In the genomic region with DNA sequence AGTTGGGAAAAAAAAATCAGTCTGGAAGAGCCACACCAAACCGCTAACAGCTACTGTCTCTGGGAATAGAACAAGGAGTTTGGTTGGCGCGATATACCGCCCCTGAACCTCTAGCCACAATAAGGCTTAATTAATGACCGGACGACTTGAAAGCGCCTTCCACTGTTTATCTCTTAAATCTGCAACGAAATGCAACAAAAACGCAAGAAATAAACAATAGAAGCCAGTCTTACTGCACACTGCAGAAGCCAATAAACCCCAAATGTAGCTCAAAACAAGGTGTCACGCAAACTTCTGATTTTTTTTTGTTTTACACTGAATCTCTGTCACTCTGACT, we compare ENCODE assay signal across 8 cellular contexts. TPM values are rescaled to one million over a fixed set of nuclear protein-coding genes. Genes with fewer than 3 reads are reported as not detected.
DNase-seq lines count a peak whose midpoint lies in the region; ATAC-seq, FAIRE-seq and TF ChIP-seq lines count a peak whose summit lies in the region.

No MANE protein-coding gene starts in this region.

- 24% methylated on average over 10 of the region's 10 CpGs; no CpG with 5 or more reads in 1 of the 2 experiments for WGBS in H1 (ENCODE audit: extremely low coverage in 1 of 2, insufficient coverage in 1 of 2, insufficient read length in 1 of 2, insufficient replicate concordance in 2 of 2, low coverage in 1 of 2, low lambda C conversion rate in 2 of 2, missing lambda C conversion rate in 1 of 2), 2 experiments

- POLR2A ChIA-PET in H1 (lab: Charles Lee; ENCODE audit: partially characterized antibody), result interaction anchor here (0.6 to 16.6 kb wide), 65 partner anchors 11 to 1737 kb away, joined by 3 to 547 read pairs (median 4); a partner anchor contains a TSS

- no peak for TF ChIP-seq RAD21 in H1 (IDR thresholded peaks at IDR 0.05 in 1 of 2, conservative IDR thresholded peaks at IDR 0.05 in 1 of 2; ENCODE audit: low read depth in 2 of 2, low read length in 2 of 2)

- no peak overlapping the region for H4K5ac ChIP-seq in H1 (ENCODE audit: insufficient read length, low read depth, low read length)

- FAIRE-seq in H1 (lab: Jason Lieb, UNC), result no peak

- H3K27me3 ChIP-seq in DND-41 (ENCODE audit: insufficient read depth, low read length, poor library complexity) (no peaks in the 10 kb centered on the region), H1 (replicated peaks in 1 of 4; ENCODE audit: control insufficient read depth in 3 of 4, extremely low read depth in 1 of 4, insufficient read depth in 3 of 4, low read length in 3 of 4) (no peaks in the 10 kb centered on the region; a peak in 2 of 7 replicates)

- H3K14ac ChIP-seq in H1 (ENCODE audit: insufficient read length), result no peak overlapping the region

- H2BK12ac ChIP-seq in H1 (ENCODE audit: low read depth, low read length), result peak overlapping the region; percentile 60; the same call in 1 of the 2 replicates

- peaks cover 36 to 47% of the 10 kb centered on the region in 2 donors for H3K4me1 Mint-ChIP-seq in natural killer cell

- H3K36me3 Mint-ChIP-seq in natural killer cell, result no peaks in the 10 kb centered on the region

- H2BK20ac ChIP-seq in H1 (ENCODE audit: low read length), result no peak overlapping the region

- peak overlapping the region; percentile 95 for H3K27ac ChIP-seq in DND-41 (ENCODE audit: low read length)
- 0 out of 2 replicates have a peak overlapping the region, but pooled peaks have one; percentile 100 for H3K27ac ChIP-seq in H1 (ENCODE audit: low read depth, low read length)

- DNase-seq in DND-41 (no peak), NB4 (ENCODE audit: low read depth) (no peak), H1 (ENCODE audit: low read depth in 1 of 2, low spot score in 2 of 2) (no peak), natural killer cell (no peak), middle frontal gyrus (ENCODE audit: extremely low spot score, low spot score) (no peak), OCI-M1 (lab: John Stamatoyannopoulos, UW) (no peak), ACHN (no peak)

- H3K23ac ChIP-seq in H1 (ENCODE audit: insufficient read length), result no peak overlapping the region

- H3K56ac ChIP-seq in H1 (replicated peaks; ENCODE audit: insufficient read length, low read depth, low read length), result no peak overlapping the region

- H3K9ac ChIP-seq in DND-41 (ENCODE audit: low read depth, low read length), result peak overlapping the region; percentile 71
- peak overlapping the region in 1 of 4 experiments; percentile 25; a peak in 1 of 7 replicates for H3K9ac ChIP-seq in H1 (replicated peaks in 1 of 4; ENCODE audit: extremely low read depth in 1 of 4, low read depth in 3 of 4, low read length in 3 of 4)

- H2BK120ac ChIP-seq in H1 (replicated peaks; ENCODE audit: low read depth, low read length), result peak overlapping the region; percentile 73

- TF ChIP-seq POLR2A in NB4 (IDR thresholded peaks at IDR 0.05; ENCODE audit: extremely low read depth, insufficient read length) (no peak), H1 (IDR thresholded peaks at IDR 0.05; ENCODE audit: control extremely low read depth in 1 of 2, low read depth in 2 of 2, low read length in 2 of 2) (no peak)

- no peaks in the 10 kb centered on the region for H3K9me3 ChIP-seq in DND-41 (ENCODE audit: insufficient read depth, low read length, severe bottlenecking)
- H3K9me3 ChIP-seq in H1 (ENCODE audit: insufficient read depth in 2 of 2, low read depth in 1 of 2, low read length in 1 of 2), result no peaks in the 10 kb centered on the region

- in situ Hi-C loops in ACHN (cut with HindIII; ENCODE audit: low pct_ligation_motif_present, low pct_unique_long_range_greater_than_20kb, low sequenced_read_pairs), result no loop called here

- H4K8ac ChIP-seq in H1 (ENCODE audit: extremely low read depth, insufficient read depth, low read length), result no peak overlapping the region

- H3K18ac ChIP-seq in H1 (ENCODE audit: extremely low read depth, low read length), result peak overlapping the region; percentile 79; the same call in 1 of the 2 replicates

- no peaks in the 10 kb centered on the region for H3K9me3 Mint-ChIP-seq in natural killer cell

- H4K20me1 ChIP-seq in DND-41 (ENCODE audit: insufficient read depth, low read length) (no peaks in the 10 kb centered on the region), H1 (replicated peaks in 1 of 2; ENCODE audit: control insufficient read depth in 1 of 2, insufficient read depth in 2 of 2, low read length in 2 of 2) (no peaks in the 10 kb centered on the region)

- H3K79me1 ChIP-seq in H1 (ENCODE audit: low read depth, low read length), result no peaks in the 10 kb centered on the region

- peak overlapping the region; percentile 99 to 100 for H3K27ac Mint-ChIP-seq in natural killer cell

- intact Hi-C loops in natural killer cell (cut with micrococcal nuclease), result loop anchor here (1.0 to 2.0 kb wide), 3 partner anchors 18 to 88 kb away; a partner anchor contains a TSS

- no peak overlapping the region for H4K91ac ChIP-seq in H1 (replicated peaks; ENCODE audit: insufficient read length, low read length)

- H3K4me2 ChIP-seq in DND-41 (ENCODE audit: insufficient read depth, low read length) (peak overlapping the region; percentile 64), H1 (ENCODE audit: insufficient read depth in 1 of 2, low read depth in 2 of 2, low read length in 2 of 2) (peak overlapping the region; percentile 61 to 66)

- CTCF ChIA-PET in H1 (lab: Charles Lee; ENCODE audit: partially characterized antibody), result interaction anchor here (0.7 to 5.3 kb wide), 19 partner anchors 10 to 193 kb away, joined by 3 to 25 read pairs (median 6); a partner anchor contains a TSS

- no peaks in the 10 kb centered on the region for H3K36me3 ChIP-seq in DND-41 (ENCODE audit: insufficient read depth, low read length)
- H3K36me3 ChIP-seq in H1 (ENCODE audit: control insufficient read depth in 2 of 4, insufficient read depth in 4 of 4, low read length in 3 of 4), result no peaks in the 10 kb centered on the region

- H3K4me3 ChIP-seq in DND-41 (ENCODE audit: low read depth in 1 of 2, low read length in 2 of 2) (peak overlapping the region; percentile 2 to 62; a peak in 3 of 4 replicates), NB4 (ENCODE audit: low read depth, low read length) (peak overlapping the region; percentile 43), H1 (ENCODE audit: extremely low read depth in 1 of 4, insufficient read depth in 2 of 4, low read depth in 3 of 4, low read length in 4 of 4) (peak overlapping the region; percentile 19 to 49 (median 41); a peak in 7 of 8 replicates)

- H3K4ac ChIP-seq in H1 (replicated peaks; ENCODE audit: insufficient read length, low read depth, low read length), result no peak overlapping the region

- H2AK5ac ChIP-seq in H1 (ENCODE audit: low read depth, low read length), result no peak overlapping the region

- peak overlapping the region; percentile 94 for H3K4me3 Mint-ChIP-seq in natural killer cell

- no peak for TF ChIP-seq EP300 in H1 (IDR thresholded peaks at IDR 0.05; ENCODE audit: borderline replicate concordance in 1 of 2, low read depth in 2 of 2, low read length in 2 of 2)

- H3K23me2 ChIP-seq in H1 (ENCODE audit: low read depth, low read length), result peaks cover 7% of the 10 kb centered on the region

- H2BK15ac ChIP-seq in H1 (ENCODE audit: low read length), result no peak overlapping the region

- H3K79me2 ChIP-seq in DND-41 (ENCODE audit: insufficient read depth, low read length), result no peaks in the 10 kb centered on the region
- H3K79me2 ChIP-seq in H1 (ENCODE audit: control insufficient read depth in 1 of 2, insufficient read depth in 2 of 2, low read length in 2 of 2), result no peaks in the 10 kb centered on the region

- TF ChIP-seq CTCF in DND-41 (IDR thresholded peaks at IDR 0.05; ENCODE audit: borderline replicate concordance, extremely low read depth, low read length, poor library complexity, severe bottlenecking) (no peak), NB4 (IDR thresholded peaks at IDR 0.05; ENCODE audit: low read depth, low read length) (no peak), H1 (IDR thresholded peaks at IDR 0.05; ENCODE audit: control extremely low read depth in 1 of 3, insufficient read depth in 1 of 3, low read depth in 1 of 3, low read length in 3 of 3) (no peak), natural killer cell (IDR thresholded peaks at IDR 0.05) (no peak)

- H2AFZ ChIP-seq in DND-41 (ENCODE audit: low read depth, low read length) (peak overlapping the region; percentile 63), H1 (ENCODE audit: low read length) (no peak overlapping the region)

- no peak for ATAC-seq in DND-41 (ENCODE audit: insufficient read depth, low read depth)
- no peak for ATAC-seq in natural killer cell
- ATAC-seq in HG03139 (IDR thresholded peaks at IDR 0.05; ENCODE audit: unreplicated experiment), result no peak

- peaks cover 44% of the 10 kb centered on the region for H3K4me1 ChIP-seq in DND-41 (ENCODE audit: insufficient read depth, low read length)
- H3K4me1 ChIP-seq in H1 (replicated peaks in 1 of 4; ENCODE audit: control insufficient read depth in 3 of 4, insufficient read depth in 4 of 4, low read length in 3 of 4), result peaks cover 2 to 5% (median 3%) of the 10 kb centered on the region in 4 experiments; a peak in 5 of 7 replicates

- 0 out of 2 replicates have a peak overlapping the region, but pooled peaks have one; percentile 54 for H2BK5ac ChIP-seq in H1 (ENCODE audit: low read depth, low read length)

- no peaks in the 10 kb centered on the region for H3K27me3 Mint-ChIP-seq in natural killer cell (ENCODE audit: low read depth in 2 of 2)

RNA-seq across cellular contexts. Expression of a gene that starts 10.9 kb away (rescaled TPM):
- 1.1 and 1.5 TPM in 2 replicates for total RNA-seq in H1 (2021; fragmentation: NEBNext Ultra II Directional; extraction: Animal tissue kit (Norgen Biotek cat#: 25700))
- 1.1 and 1.6 TPM in 2 replicates for polyA plus RNA-seq in H1 (2011; rRNA removed)
- polyA plus RNA-seq in H1 (2011; cell fraction: cytosol; rRNA removed), result 0.80 TPM
- polyA plus RNA-seq in H1 (2011; cell fraction: nucleus; rRNA removed), result 3.9 TPM
- 0.54 to 1.00 TPM (median 0.66 TPM) in 4 replicates for polyA plus RNA-seq in H1 (2012, experiment 1 of 2)
- 0.52 TPM for polyA plus RNA-seq in H1 (2012, experiment 2 of 2)
- 1.4 TPM for polyA plus RNA-seq in H1 (2013, experiment 1 of 2)
- 1.1 TPM for polyA plus RNA-seq in H1 (2013, experiment 2 of 2)
- polyA minus RNA-seq in H1 (2011; rRNA and poly(A)+ RNA removed), result 0.39 and 1.0 TPM in 2 replicates
- polyA minus RNA-seq in H1 (2011; cell fraction: cytosol; rRNA and poly(A)+ RNA removed), result 1.1 TPM
- 2.0 TPM for polyA minus RNA-seq in H1 (2011; cell fraction: nucleus; rRNA and poly(A)+ RNA removed)
- total RNA-seq in natural killer cell, result 1 to 10 TPM; 4.4 to 5.7 (median 4.9) TPM

RNA-seq across cellular contexts. Expression of a gene that starts 12.1 kb away (rescaled TPM):
- not detected in 2 replicates for total RNA-seq in H1 (2021; fragmentation: NEBNext Ultra II Directional; extraction: Animal tissue kit (Norgen Biotek cat#: 25700))
- 0.19 and 0.29 TPM in 2 replicates for polyA plus RNA-seq in H1 (2011; rRNA removed)
- 0.16 TPM for polyA plus RNA-seq in H1 (2011; cell fraction: cytosol; rRNA removed)
- polyA plus RNA-seq in H1 (2011; cell fraction: nucleus; rRNA removed), result not detected
- polyA plus RNA-seq in H1 (2012, experiment 1 of 2), result not detected in 4 replicates
- polyA plus RNA-seq in H1 (2012, experiment 2 of 2), result not detected
- not detected for polyA plus RNA-seq in H1 (2013, experiment 1 of 2)
- polyA plus RNA-seq in H1 (2013, experiment 2 of 2), result not detected
- not detected in 2 replicates for polyA minus RNA-seq in H1 (2011; rRNA and poly(A)+ RNA removed)
- not detected for polyA minus RNA-seq in H1 (2011; cell fraction: cytosol; rRNA and poly(A)+ RNA removed)
- 4.1 TPM for polyA minus RNA-seq in H1 (2011; cell fraction: nucleus; rRNA and poly(A)+ RNA removed)
- total RNA-seq in natural killer cell, result 1 to 10 TPM in 1 of 3 donors, under 1 TPM in 1, not detected in 1; 0.96 to 1.2 TPM

RNA-seq across cellular contexts. Expression of a gene that starts 19.0 kb away (rescaled TPM):
- total RNA-seq in H1 (2021; fragmentation: NEBNext Ultra II Directional; extraction: Animal tissue kit (Norgen Biotek cat#: 25700)), result 7.9 and 9.7 TPM in 2 replicates
- polyA plus RNA-seq in H1 (2011; rRNA removed), result 12.3 and 21.9 TPM in 2 replicates
- 10.6 TPM for polyA plus RNA-seq in H1 (2011; cell fraction: cytosol; rRNA removed)
- polyA plus RNA-seq in H1 (2011; cell fraction: nucleus; rRNA removed), result 64.2 TPM
- polyA plus RNA-seq in H1 (2012, experiment 1 of 2), result 4.9 to 9.1 TPM (median 8.2 TPM) in 4 replicates
- 6.9 TPM for polyA plus RNA-seq in H1 (2012, experiment 2 of 2)
- 7.1 TPM for polyA plus RNA-seq in H1 (2013, experiment 1 of 2)
- polyA plus RNA-seq in H1 (2013, experiment 2 of 2), result 6.4 TPM
- polyA minus RNA-seq in H1 (2011; rRNA and poly(A)+ RNA removed), result 5.2 and 7.1 TPM in 2 replicates
- polyA minus RNA-seq in H1 (2011; cell fraction: cytosol; rRNA and poly(A)+ RNA removed), result 3.7 TPM
- polyA minus RNA-seq in H1 (2011; cell fraction: nucleus; rRNA and poly(A)+ RNA removed), result 18.2 TPM
- 10 to 100 TPM; 39.5 to 89.2 (median 78.1) TPM for total RNA-seq in natural killer cell

RNA-seq across cellular contexts. Expression of a gene that starts 23.8 kb away (rescaled TPM):
- 1.2 and 1.5 TPM in 2 replicates for total RNA-seq in H1 (2021; fragmentation: NEBNext Ultra II Directional; extraction: Animal tissue kit (Norgen Biotek cat#: 25700))
- 0.35 and 0.77 TPM in 2 replicates for polyA plus RNA-seq in H1 (2011; rRNA removed)
- 0.47 TPM for polyA plus RNA-seq in H1 (2011; cell fraction: cytosol; rRNA removed)
- 2.4 TPM for polyA plus RNA-seq in H1 (2011; cell fraction: nucleus; rRNA removed)
- polyA plus RNA-seq in H1 (2012, experiment 1 of 2), result 0.30 to 0.71 TPM (median 0.52 TPM) in 4 replicates
- 0.18 TPM for polyA plus RNA-seq in H1 (2012, experiment 2 of 2)
- polyA plus RNA-seq in H1 (2013, experiment 1 of 2), result 0.30 TPM
- 0.24 TPM for polyA plus RNA-seq in H1 (2013, experiment 2 of 2)
- polyA minus RNA-seq in H1 (2011; rRNA and poly(A)+ RNA removed), result 0.15 and 0.25 TPM in 2 replicates
- polyA minus RNA-seq in H1 (2011; cell fraction: cytosol; rRNA and poly(A)+ RNA removed), result 1.9 TPM
- 1.5 TPM for polyA minus RNA-seq in H1 (2011; cell fraction: nucleus; rRNA and poly(A)+ RNA removed)
- 1 to 10 TPM; 1.8 to 3.1 (median 2.4) TPM for total RNA-seq in natural killer cell

RNA-seq across cellular contexts. Expression of a gene that starts 31.3 kb away (rescaled TPM):
- total RNA-seq in H1 (2021; fragmentation: NEBNext Ultra II Directional; extraction: Animal tissue kit (Norgen Biotek cat#: 25700)), result 0.80 and 1.4 TPM in 2 replicates
- 0.76 and 0.86 TPM in 2 replicates for polyA plus RNA-seq in H1 (2011; rRNA removed)
- polyA plus RNA-seq in H1 (2011; cell fraction: cytosol; rRNA removed), result 1.1 TPM
- 1.6 TPM for polyA plus RNA-seq in H1 (2011; cell fraction: nucleus; rRNA removed)
- 1.1 to 1.7 TPM (median 1.3 TPM) in 4 replicates for polyA plus RNA-seq in H1 (2012, experiment 1 of 2)
- 0.97 TPM for polyA plus RNA-seq in H1 (2012, experiment 2 of 2)
- polyA plus RNA-seq in H1 (2013, experiment 1 of 2), result 0.95 TPM
- 0.72 TPM for polyA plus RNA-seq in H1 (2013, experiment 2 of 2)
- polyA minus RNA-seq in H1 (2011; rRNA and poly(A)+ RNA removed), result 0.24 and 0.25 TPM in 2 replicates
- polyA minus RNA-seq in H1 (2011; cell fraction: cytosol; rRNA and poly(A)+ RNA removed), result not detected
- polyA minus RNA-seq in H1 (2011; cell fraction: nucleus; rRNA and poly(A)+ RNA removed), result 0.90 TPM
- under 1 TPM; 0.18 to 0.33 (median 0.28) TPM for total RNA-seq in natural killer cell
